8 cellular contexts compared by ENCODE assay signal in the genomic region with DNA sequence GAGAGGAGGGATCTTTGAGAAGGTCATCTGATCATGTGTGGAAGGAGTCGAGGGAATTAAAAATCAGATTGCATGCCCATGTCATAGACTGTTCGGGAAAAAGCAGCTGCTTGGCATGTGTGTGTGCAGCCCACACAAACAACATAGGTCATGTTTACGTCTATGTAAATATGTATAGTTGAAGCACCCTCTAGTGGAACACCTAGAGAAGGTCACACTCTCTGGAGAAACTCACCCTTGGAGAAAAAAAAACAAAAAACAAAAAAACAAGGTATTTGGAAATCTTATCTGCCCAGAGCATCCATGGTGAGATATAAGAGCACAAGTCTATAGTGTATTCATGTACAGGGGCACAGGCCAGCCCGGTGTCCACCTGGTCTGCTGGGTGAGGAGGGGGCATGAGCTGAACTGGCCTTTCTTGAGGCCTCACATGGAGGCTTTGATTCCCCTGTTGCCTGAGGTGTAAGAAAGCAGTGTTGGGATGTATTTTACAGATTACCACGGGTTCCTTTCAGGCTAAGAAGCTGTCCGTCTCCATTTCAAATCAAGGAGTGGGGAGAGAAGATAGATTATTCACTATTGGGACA.
DNase-seq lines count a peak whose midpoint lies in the region; ATAC-seq and TF ChIP-seq lines count a peak whose summit lies in the region.

No MANE protein-coding gene starts in this region.

- CTCF ChIA-PET in A673 (lab: Charles Lee), result interaction anchor here (0.9 to 1.4 kb wide), 3 partner anchors 92 to 519 kb away, joined by 3 to 9 read pairs (median 3); no protein-coding TSS in a partner anchor

- no peak overlapping the region for H3K4me3 ChIP-seq in A673 (ENCODE audit: low read depth, low read length, poor library complexity, severe bottlenecking)

- DNase-seq in A673 (ENCODE audit: low spot score) (peak; percentile 58), GM13977 (ENCODE audit: low spot score) (peak; percentile 67), SW480 (ENCODE audit: low spot score) (peak; percentile 76), lung microvascular endothelial cell (ENCODE audit: low read depth in 2 of 2) (peak; percentile 5 to 11), mucosa of gallbladder (ENCODE audit: low spot score) (no peak), amygdala (lab: John Stamatoyannopoulos, UW) (no peak)

- no peaks in the 10 kb centered on the region for H3K9me3 ChIP-seq in A673 (ENCODE audit: low read depth, low read length, poor library complexity, severe bottlenecking)

- no peaks in the 10 kb centered on the region for H3K27me3 ChIP-seq in A673 (replicated peaks; ENCODE audit: insufficient read depth, low read depth, low read length, poor library complexity)

- POLR2A ChIA-PET in A673 (lab: Charles Lee; ENCODE audit: low non-redundant PET), result no interaction called here

- H3K4me1 ChIP-seq in A673 (ENCODE audit: insufficient read depth, low read length, poor library complexity, severe bottlenecking), result no peaks in the 10 kb centered on the region

- intact Hi-C loops in A673 (cut with micrococcal nuclease; ENCODE audit: unreplicated experiment), result loop anchor here (1.0 to 5.0 kb wide), 4 partner anchors 90 to 517 kb away; no protein-coding TSS in a partner anchor

- TF ChIP-seq CTCF in A673 (conservative IDR thresholded peaks at IDR 0.05; ENCODE audit: low read depth, low read length) (peak; percentile 77), GM13977 (IDR thresholded peaks at IDR 0.05; ENCODE audit: extremely low read depth, insufficient read depth, missing control alignments) (peak; percentile 51)

- BruUV-seq in A673 (replicated peaks; lab: Mats Ljungman, UMichigan), result no TSS peak

- ATAC-seq in HG03571 (IDR thresholded peaks at IDR 0.05; ENCODE audit: unreplicated experiment), result peak; percentile 69
- no peak for ATAC-seq in HG03159 (IDR thresholded peaks at IDR 0.05; ENCODE audit: unreplicated experiment)

- H3K36me3 ChIP-seq in A673 (ENCODE audit: insufficient read depth, low read length, poor library complexity, severe bottlenecking), result no peaks in the 10 kb centered on the region

- in situ Hi-C loops in GM13977 (cut with MboI; ENCODE audit: low pct_unique_long_range_greater_than_20kb, low sequenced_read_pairs, unreplicated experiment), result no loop called here

- H3K27ac ChIP-seq in A673 (ENCODE audit: low read depth, low read length, poor library complexity, severe bottlenecking), result no peak overlapping the region

Comparison
In these comparisons a context has a peak if more than half of its experiments do, and no peak if none do; other contexts are left out.
1. DNase-seq: peak in A673 (single experiment), GM13977 (single experiment), SW480 (single experiment) and lung microvascular endothelial cell (2 of 2); none in mucosa of gallbladder (single experiment) and amygdala (0 of 56).